Comparison of ENCODE assay signal across 12 cellular contexts in genomic region chr21:34874689-34875513, GRCh38.
DNase-seq lines count a peak whose midpoint lies in the region; ATAC-seq and TF ChIP-seq lines count a peak whose summit lies in the region.
"Had no signal": no experiment of that assay in that cellular context is flagged by ENCODE, and none has a peak within 500 bp of the region (broad histone marks: within the 10 kb centered on the region; RNA-seq: fewer than 3 reads in every experiment).

No MANE protein-coding gene starts in this region.

- ATAC-seq in GM21381 (IDR thresholded peaks at IDR 0.05; ENCODE audit: unreplicated experiment) (peak; percentile 61), HG02588 (IDR thresholded peaks at IDR 0.05; ENCODE audit: unreplicated experiment) (no peak), GM18502 (IDR thresholded peaks at IDR 0.05; ENCODE audit: poor library complexity, unreplicated experiment) (no peak)
- ATAC-seq: gastrocnemius medialis had no signal

- no peaks in the 10 kb centered on the region for H3K79me1 ChIP-seq in neuronal stem cell (ENCODE audit: low read depth, low read length)
- H3K79me1 ChIP-seq in mesendoderm (ENCODE audit: low read length): no peaks in the 10 kb centered on the region

- H2AK5ac ChIP-seq in neuronal stem cell (ENCODE audit: low read depth, low read length) (no peak overlapping the region), mesendoderm (ENCODE audit: low read length) (no peak overlapping the region)

- H3K23ac ChIP-seq in neuronal stem cell (ENCODE audit: low read depth, low read length, poor library complexity) (no peak overlapping the region), mesendoderm (ENCODE audit: low read length) (no peak overlapping the region)

- no peak overlapping the region for H2BK15ac ChIP-seq in neuronal stem cell (ENCODE audit: low read length)
- no peak overlapping the region for H2BK15ac ChIP-seq in mesendoderm (replicated peaks; ENCODE audit: low read depth)

- H2AFZ ChIP-seq in neuronal stem cell (ENCODE audit: low read length): no peak overlapping the region

- no peak overlapping the region for H3K27ac ChIP-seq in neuronal stem cell (replicated peaks; ENCODE audit: low read length)
- no peak overlapping the region for H3K27ac ChIP-seq in mesendoderm (ENCODE audit: low read depth, low read length)
- H3K27ac ChIP-seq in substantia nigra (ENCODE audit: low read depth, low read length, poor library complexity, severe bottlenecking): no peak overlapping the region
- H3K27ac ChIP-seq: cardiac muscle cell, gastrocnemius medialis had no signal

- H3K4me3 ChIP-seq in neuronal stem cell (ENCODE audit: low read length in 2 of 2): no peak overlapping the region
- no peak overlapping the region for H3K4me3 ChIP-seq in mesendoderm (ENCODE audit: low read length)
- H3K4me3 ChIP-seq: cardiac muscle cell, gastrocnemius medialis had no signal

- H3K9me3 ChIP-seq in neuronal stem cell (replicated peaks in 1 of 2; ENCODE audit: control insufficient read depth in 2 of 2, insufficient read depth in 1 of 2, low read depth in 1 of 2, low read length in 2 of 2): no peaks in the 10 kb centered on the region
- H3K9me3 ChIP-seq: gastrocnemius medialis had no signal

- no peak overlapping the region for H4K5ac ChIP-seq in mesendoderm (ENCODE audit: low read length)

- H2BK5ac ChIP-seq in neuronal stem cell (ENCODE audit: low read length) (no peak overlapping the region), mesendoderm (ENCODE audit: low read length) (no peak overlapping the region)

- H2BK12ac ChIP-seq in neuronal stem cell (ENCODE audit: low read length): no peak overlapping the region

- H4K8ac ChIP-seq in neuronal stem cell (ENCODE audit: low read depth, low read length) (no peak overlapping the region), mesendoderm (ENCODE audit: low read depth, low read length) (no peak overlapping the region)

- no peak overlapping the region for H3K56ac ChIP-seq in mesendoderm (ENCODE audit: low read length)

- H3K4me1 ChIP-seq in neuronal stem cell (ENCODE audit: control insufficient read depth in 2 of 2, insufficient read depth in 1 of 2, low read depth in 1 of 2, low read length in 2 of 2): no peaks in the 10 kb centered on the region
- H3K4me1 ChIP-seq in mesendoderm (ENCODE audit: control insufficient read depth, low read depth, low read length): no peaks in the 10 kb centered on the region
- H3K4me1 ChIP-seq: gastrocnemius medialis had no signal

- H3K79me2 ChIP-seq in mesendoderm (ENCODE audit: control insufficient read depth, insufficient read depth, low read length): no peaks in the 10 kb centered on the region

- no peak for TF ChIP-seq CTCF in GM10266 (IDR thresholded peaks at IDR 0.05; ENCODE audit: control insufficient read depth, insufficient read depth, low read depth, missing control alignments)

- no peak overlapping the region for H4K91ac ChIP-seq in neuronal stem cell (ENCODE audit: low read depth, low read length, poor library complexity)

- H3K27me3 ChIP-seq in neuronal stem cell (ENCODE audit: control insufficient read depth in 3 of 3, insufficient read depth in 3 of 3, low read depth in 1 of 3, low read length in 3 of 3): peaks cover 0 to 2% (median 0%) of the 10 kb centered on the region in 3 experiments
- no peaks in the 10 kb centered on the region for H3K27me3 ChIP-seq in mesendoderm (ENCODE audit: insufficient read depth, low read length, poor library complexity)
- H3K27me3 ChIP-seq: gastrocnemius medialis had no signal

- no peak overlapping the region for H3K4ac ChIP-seq in neuronal stem cell (ENCODE audit: low read length)
- no peak overlapping the region for H3K4ac ChIP-seq in mesendoderm (ENCODE audit: low read depth, low read length)

- H3K18ac ChIP-seq in neuronal stem cell (ENCODE audit: low read length): no peak overlapping the region
- no peak overlapping the region for H3K18ac ChIP-seq in mesendoderm (ENCODE audit: low read length)

- H3K36me3 ChIP-seq in neuronal stem cell (replicated peaks in 1 of 2; ENCODE audit: control insufficient read depth in 2 of 2, insufficient read depth in 2 of 2, low read length in 2 of 2): no peaks in the 10 kb centered on the region
- H3K36me3 ChIP-seq in mesendoderm (ENCODE audit: control insufficient read depth, insufficient read depth, low read length): no peaks in the 10 kb centered on the region
- H3K36me3 ChIP-seq: cardiac muscle cell had no signal

- H3K14ac ChIP-seq in neuronal stem cell (ENCODE audit: low read length): peak overlapping the region; percentile 28

- WGBS in neuronal stem cell (ENCODE audit: extremely low coverage in 2 of 2, insufficient read length in 2 of 2, insufficient replicate concordance in 1 of 2), 2 donors: no CpG with 5 or more reads among the region's 8 CpGs
- no CpG with 5 or more reads among the region's 8 CpGs for WGBS in mesendoderm (ENCODE audit: extremely low coverage, insufficient coverage, low lambda C conversion rate)

- H2BK120ac ChIP-seq in neuronal stem cell (ENCODE audit: low read depth, low read length) (no peak overlapping the region), mesendoderm (ENCODE audit: low read depth, low read length) (no peak overlapping the region)

- H3K4me2 ChIP-seq in neuronal stem cell (ENCODE audit: insufficient read depth, low read length, poor library complexity, severe bottlenecking) (no peak overlapping the region), mesendoderm (ENCODE audit: low read length) (no peak overlapping the region)

- DNase-seq in GM10266 (ENCODE audit: extremely low spot score) (peak; percentile 28), NOMO-1 treated with DMSO at 0.1 percent for 48 hours (lab: John Stamatoyannopoulos, UW; ENCODE audit: unreplicated experiment) (peak; percentile 59), neuronal stem cell (ENCODE audit: low spot score) (no peak), mesendoderm (no peak), substantia nigra (lab: John Stamatoyannopoulos, UW) (no peak)
- DNase-seq: gastrocnemius medialis; HCEC 1CT; stimulated activated CD4-positive, alpha-beta T cell treated with anti-CD3 and anti-CD28 coated beads, Interleukin-2, amount 100 ng/mL, for 24 hours had no signal

- no peak overlapping the region for H3K9ac ChIP-seq in neuronal stem cell (ENCODE audit: low read depth, low read length, poor library complexity)
- no peak overlapping the region for H3K9ac ChIP-seq in mesendoderm (ENCODE audit: low read length)

Comparison
In these comparisons a context has a peak if more than half of its experiments do, and no peak if none do; other contexts are left out.
1. DNase-seq: peak in GM10266 (single experiment) and NOMO-1 treated with DMSO at 0.1 percent for 48 hours (single experiment); none in neuronal stem cell (single experiment), mesendoderm (single experiment) and substantia nigra (0 of 49).